ENCODE assay signal across 2 cellular contexts in the genomic region with DNA sequence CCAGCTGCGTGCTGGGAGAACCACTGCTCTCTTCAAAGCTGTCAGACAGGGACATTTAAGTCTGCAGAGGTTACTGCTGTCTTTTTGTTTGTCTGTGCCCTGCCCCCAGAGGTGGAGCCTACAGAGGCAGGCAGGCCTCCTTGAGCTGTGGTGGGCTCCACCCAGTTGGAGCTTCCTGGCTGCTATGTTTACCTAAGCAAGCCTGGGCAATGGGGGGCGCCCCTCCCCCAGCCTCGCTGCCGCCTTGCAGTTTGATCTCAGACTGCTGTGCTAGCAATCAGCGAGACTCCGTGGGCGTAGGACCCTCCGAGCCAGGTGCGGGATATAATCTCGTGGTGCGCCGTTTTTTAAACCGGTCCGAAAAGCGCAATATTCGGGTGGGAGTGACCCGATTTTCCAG.
A peak's percentile ranks its signal among the peaks of the same experiment; 100 is the strongest.
TF ChIP-seq lines count a peak whose summit lies in the region.
"Not testable (repeated sequence)": the region's sequence is repeated elsewhere in the genome, so short reads cannot be mapped to it uniquely, and the experiment has no call there.

No MANE protein-coding gene starts in this region.

TF ChIP-seq in WTC11, 78 proteins besides CTCF, POLR2A, EP300 and RAD21:
- TF ChIP-seq, protein P1, sequence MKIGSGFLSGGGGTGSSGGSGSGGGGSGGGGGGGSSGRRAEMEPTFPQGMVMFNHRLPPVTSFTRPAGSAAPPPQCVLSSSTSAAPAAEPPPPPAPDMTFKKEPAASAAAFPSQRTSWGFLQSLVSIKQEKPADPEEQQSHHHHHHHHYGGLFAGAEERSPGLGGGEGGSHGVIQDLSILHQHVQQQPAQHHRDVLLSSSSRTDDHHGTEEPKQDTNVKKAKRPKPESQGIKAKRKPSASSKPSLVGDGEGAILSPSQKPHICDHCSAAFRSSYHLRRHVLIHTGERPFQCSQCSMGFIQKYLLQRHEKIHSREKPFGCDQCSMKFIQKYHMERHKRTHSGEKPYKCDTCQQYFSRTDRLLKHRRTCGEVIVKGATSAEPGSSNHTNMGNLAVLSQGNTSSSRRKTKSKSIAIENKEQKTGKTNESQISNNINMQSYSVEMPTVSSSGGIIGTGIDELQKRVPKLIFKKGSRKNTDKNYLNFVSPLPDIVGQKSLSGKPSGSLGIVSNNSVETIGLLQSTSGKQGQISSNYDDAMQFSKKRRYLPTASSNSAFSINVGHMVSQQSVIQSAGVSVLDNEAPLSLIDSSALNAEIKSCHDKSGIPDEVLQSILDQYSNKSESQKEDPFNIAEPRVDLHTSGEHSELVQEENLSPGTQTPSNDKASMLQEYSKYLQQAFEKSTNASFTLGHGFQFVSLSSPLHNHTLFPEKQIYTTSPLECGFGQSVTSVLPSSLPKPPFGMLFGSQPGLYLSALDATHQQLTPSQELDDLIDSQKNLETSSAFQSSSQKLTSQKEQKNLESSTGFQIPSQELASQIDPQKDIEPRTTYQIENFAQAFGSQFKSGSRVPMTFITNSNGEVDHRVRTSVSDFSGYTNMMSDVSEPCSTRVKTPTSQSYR (CRISPR knock-in tag; IDR thresholded peaks at IDR 0.05): 0 out of 2 replicates have a peak, but pooled peaks have one; percentile 48
- TF ChIP-seq FOXP1 (CRISPR knock-in tag; IDR thresholded peaks at IDR 0.05; ENCODE audit: borderline replicate concordance): peak; percentile 32; the same call in 1 of the 2 replicates
- TF ChIP-seq, protein P2, sequence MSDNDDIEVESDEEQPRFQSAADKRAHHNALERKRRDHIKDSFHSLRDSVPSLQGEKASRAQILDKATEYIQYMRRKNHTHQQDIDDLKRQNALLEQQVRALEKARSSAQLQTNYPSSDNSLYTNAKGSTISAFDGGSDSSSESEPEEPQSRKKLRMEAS (CRISPR knock-in tag; IDR thresholded peaks at IDR 0.05): peak; percentile 20; the same call in 1 of the 2 replicates
- peak; percentile 65; the same call in 1 of the 2 replicates for TF ChIP-seq FOXK1 (CRISPR knock-in tag; IDR thresholded peaks at IDR 0.05)

TF ChIP-seq in HepG2, 621 proteins besides CTCF, POLR2A, EP300 and RAD21:
- TF ChIP-seq, protein P3, sequence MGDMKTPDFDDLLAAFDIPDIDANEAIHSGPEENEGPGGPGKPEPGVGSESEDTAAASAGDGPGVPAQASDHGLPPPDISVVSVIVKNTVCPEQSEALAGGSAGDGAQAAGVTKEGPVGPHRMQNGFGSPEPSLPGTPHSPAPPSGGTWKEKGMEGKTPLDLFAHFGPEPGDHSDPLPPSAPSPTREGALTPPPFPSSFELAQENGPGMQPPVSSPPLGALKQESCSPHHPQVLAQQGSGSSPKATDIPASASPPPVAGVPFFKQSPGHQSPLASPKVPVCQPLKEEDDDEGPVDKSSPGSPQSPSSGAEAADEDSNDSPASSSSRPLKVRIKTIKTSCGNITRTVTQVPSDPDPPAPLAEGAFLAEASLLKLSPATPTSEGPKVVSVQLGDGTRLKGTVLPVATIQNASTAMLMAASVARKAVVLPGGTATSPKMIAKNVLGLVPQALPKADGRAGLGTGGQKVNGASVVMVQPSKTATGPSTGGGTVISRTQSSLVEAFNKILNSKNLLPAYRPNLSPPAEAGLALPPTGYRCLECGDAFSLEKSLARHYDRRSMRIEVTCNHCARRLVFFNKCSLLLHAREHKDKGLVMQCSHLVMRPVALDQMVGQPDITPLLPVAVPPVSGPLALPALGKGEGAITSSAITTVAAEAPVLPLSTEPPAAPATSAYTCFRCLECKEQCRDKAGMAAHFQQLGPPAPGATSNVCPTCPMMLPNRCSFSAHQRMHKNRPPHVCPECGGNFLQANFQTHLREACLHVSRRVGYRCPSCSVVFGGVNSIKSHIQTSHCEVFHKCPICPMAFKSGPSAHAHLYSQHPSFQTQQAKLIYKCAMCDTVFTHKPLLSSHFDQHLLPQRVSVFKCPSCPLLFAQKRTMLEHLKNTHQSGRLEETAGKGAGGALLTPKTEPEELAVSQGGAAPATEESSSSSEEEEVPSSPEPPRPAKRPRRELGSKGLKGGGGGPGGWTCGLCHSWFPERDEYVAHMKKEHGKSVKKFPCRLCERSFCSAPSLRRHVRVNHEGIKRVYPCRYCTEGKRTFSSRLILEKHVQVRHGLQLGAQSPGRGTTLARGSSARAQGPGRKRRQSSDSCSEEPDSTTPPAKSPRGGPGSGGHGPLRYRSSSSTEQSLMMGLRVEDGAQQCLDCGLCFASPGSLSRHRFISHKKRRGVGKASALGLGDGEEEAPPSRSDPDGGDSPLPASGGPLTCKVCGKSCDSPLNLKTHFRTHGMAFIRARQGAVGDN (CRISPR knock-in tag; IDR thresholded peaks at IDR 0.05): peak; percentile 44; the same call in 1 of the 2 replicates
- TF ChIP-seq, protein P4, sequence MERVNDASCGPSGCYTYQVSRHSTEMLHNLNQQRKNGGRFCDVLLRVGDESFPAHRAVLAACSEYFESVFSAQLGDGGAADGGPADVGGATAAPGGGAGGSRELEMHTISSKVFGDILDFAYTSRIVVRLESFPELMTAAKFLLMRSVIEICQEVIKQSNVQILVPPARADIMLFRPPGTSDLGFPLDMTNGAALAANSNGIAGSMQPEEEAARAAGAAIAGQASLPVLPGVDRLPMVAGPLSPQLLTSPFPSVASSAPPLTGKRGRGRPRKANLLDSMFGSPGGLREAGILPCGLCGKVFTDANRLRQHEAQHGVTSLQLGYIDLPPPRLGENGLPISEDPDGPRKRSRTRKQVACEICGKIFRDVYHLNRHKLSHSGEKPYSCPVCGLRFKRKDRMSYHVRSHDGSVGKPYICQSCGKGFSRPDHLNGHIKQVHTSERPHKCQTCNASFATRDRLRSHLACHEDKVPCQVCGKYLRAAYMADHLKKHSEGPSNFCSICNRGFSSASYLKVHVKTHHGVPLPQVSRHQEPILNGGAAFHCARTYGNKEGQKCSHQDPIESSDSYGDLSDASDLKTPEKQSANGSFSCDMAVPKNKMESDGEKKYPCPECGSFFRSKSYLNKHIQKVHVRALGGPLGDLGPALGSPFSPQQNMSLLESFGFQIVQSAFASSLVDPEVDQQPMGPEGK (CRISPR knock-in tag; IDR thresholded peaks at IDR 0.05): peak; percentile 71
- TF ChIP-seq FOXA3 (CRISPR knock-in tag; IDR thresholded peaks at IDR 0.05): peak; percentile 58
- TF ChIP-seq GABPB1 (CRISPR knock-in tag; IDR thresholded peaks at IDR 0.05): 0 out of 2 replicates have a peak, but pooled peaks have one; percentile 18
- 0 out of 2 replicates have a peak, but pooled peaks have one; percentile 31 for TF ChIP-seq PHF8 (CRISPR knock-in tag; IDR thresholded peaks at IDR 0.05)
- TF ChIP-seq TAF1 (CRISPR knock-in tag; IDR thresholded peaks at IDR 0.05): 0 out of 2 replicates have a peak, but pooled peaks have one; percentile 21
- TF ChIP-seq ZBTB7B (CRISPR knock-in tag; IDR thresholded peaks at IDR 0.05): 0 out of 2 replicates have a peak, but pooled peaks have one; percentile 33
- TF ChIP-seq, protein P5, sequence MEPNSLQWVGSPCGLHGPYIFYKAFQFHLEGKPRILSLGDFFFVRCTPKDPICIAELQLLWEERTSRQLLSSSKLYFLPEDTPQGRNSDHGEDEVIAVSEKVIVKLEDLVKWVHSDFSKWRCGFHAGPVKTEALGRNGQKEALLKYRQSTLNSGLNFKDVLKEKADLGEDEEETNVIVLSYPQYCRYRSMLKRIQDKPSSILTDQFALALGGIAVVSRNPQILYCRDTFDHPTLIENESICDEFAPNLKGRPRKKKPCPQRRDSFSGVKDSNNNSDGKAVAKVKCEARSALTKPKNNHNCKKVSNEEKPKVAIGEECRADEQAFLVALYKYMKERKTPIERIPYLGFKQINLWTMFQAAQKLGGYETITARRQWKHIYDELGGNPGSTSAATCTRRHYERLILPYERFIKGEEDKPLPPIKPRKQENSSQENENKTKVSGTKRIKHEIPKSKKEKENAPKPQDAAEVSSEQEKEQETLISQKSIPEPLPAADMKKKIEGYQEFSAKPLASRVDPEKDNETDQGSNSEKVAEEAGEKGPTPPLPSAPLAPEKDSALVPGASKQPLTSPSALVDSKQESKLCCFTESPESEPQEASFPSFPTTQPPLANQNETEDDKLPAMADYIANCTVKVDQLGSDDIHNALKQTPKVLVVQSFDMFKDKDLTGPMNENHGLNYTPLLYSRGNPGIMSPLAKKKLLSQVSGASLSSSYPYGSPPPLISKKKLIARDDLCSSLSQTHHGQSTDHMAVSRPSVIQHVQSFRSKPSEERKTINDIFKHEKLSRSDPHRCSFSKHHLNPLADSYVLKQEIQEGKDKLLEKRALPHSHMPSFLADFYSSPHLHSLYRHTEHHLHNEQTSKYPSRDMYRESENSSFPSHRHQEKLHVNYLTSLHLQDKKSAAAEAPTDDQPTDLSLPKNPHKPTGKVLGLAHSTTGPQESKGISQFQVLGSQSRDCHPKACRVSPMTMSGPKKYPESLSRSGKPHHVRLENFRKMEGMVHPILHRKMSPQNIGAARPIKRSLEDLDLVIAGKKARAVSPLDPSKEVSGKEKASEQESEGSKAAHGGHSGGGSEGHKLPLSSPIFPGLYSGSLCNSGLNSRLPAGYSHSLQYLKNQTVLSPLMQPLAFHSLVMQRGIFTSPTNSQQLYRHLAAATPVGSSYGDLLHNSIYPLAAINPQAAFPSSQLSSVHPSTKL (CRISPR knock-in tag; IDR thresholded peaks at IDR 0.05): 0 out of 2 replicates have a peak, but pooled peaks have one; percentile 16
- 0 out of 2 replicates have a peak, but pooled peaks have one; percentile 13 for TF ChIP-seq SP5 (CRISPR knock-in tag; IDR thresholded peaks at IDR 0.05; ENCODE audit: borderline replicate concordance, low read depth)
- peak; percentile 31; the same call in 1 of the 2 replicates for TF ChIP-seq DMAP1 (CRISPR knock-in tag; IDR thresholded peaks at IDR 0.05)
- peak; percentile 42; the same call in 1 of the 2 replicates for TF ChIP-seq SAP130 (CRISPR knock-in tag; IDR thresholded peaks at IDR 0.05; ENCODE audit: low read depth)
- peak; percentile 14; the same call in 1 of the 2 replicates for TF ChIP-seq KMT2B (CRISPR knock-in tag; IDR thresholded peaks at IDR 0.05)
- TF ChIP-seq FOXA1 (IDR thresholded peaks at IDR 0.05): not testable (repeated sequence)
- peak; percentile 80 for TF ChIP-seq FOXA1 (CRISPR knock-in tag; IDR thresholded peaks at IDR 0.05)
- TF ChIP-seq, protein P1 (CRISPR knock-in tag; IDR thresholded peaks at IDR 0.05; ENCODE audit: borderline replicate concordance): peak; percentile 89
